ENCODE assay signal across 23 cellular contexts in the genomic region with DNA sequence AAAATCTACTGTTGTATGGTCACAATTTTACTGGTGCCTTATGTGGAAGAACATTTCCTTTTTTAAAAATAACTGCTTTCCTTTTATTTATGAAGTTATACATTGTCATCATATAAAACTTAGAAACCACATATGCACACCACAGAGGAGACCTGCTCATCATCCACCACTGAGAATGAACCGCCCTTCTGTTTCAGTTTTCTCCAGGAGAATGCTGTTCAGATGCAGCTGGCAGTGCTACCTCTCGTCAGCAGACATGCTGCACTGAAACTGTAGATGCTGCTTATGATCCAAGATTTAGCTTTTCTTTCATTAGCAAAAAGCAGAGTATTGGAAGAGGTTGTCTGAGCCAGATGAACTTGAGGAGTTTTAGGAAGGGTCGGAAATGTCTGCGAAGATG.
"Had no signal": no experiment of that assay in that cellular context is flagged by ENCODE, and none has a peak within 500 bp of the region (broad histone marks: within the 10 kb centered on the region; RNA-seq: fewer than 3 reads in every experiment).

No MANE protein-coding gene starts in this region.

- DNase-seq: dermis blood vessel endothelial cell; foreskin keratinocyte; heart left ventricle; hippocampal formation; left colon; left ventricle myocardium superior; mesenchymal stem cell; midbrain; psoas muscle; retina; spleen; stimulated activated CD4-positive, alpha-beta T cell treated with anti-CD3 and anti-CD28 coated beads, Interleukin-15, amount 100 ng/mL, for 24 hours; stimulated activated CD4-positive, alpha-beta T cell treated with anti-CD3 and anti-CD28 coated beads, Interleukin-1b, Interleukin-23, amount 100 ng/mL, for 48 hours; stimulated activated CD4-positive, alpha-beta T cell treated with anti-CD3 and anti-CD28 coated beads, Interleukin-4, amount 100 ng/mL, for 24 hours; testis; upper lobe of right lung had no signal

- H3K27me3 ChIP-seq: foreskin keratinocyte, heart left ventricle, spleen, testis, tibial nerve, upper lobe of right lung, vagina had no signal

- H3K9me3 Mint-ChIP-seq: nephron; stimulated activated memory B cell treated with anti-CD40 and anti-IgM and Interleukin-4, amounts not matched to agents 10 μg/mL and 1 μg/mL and 100 μg/mL, for 72 hours; stimulated activated naive CD8-positive, alpha-beta T cell treated with anti-CD3 and anti-CD28 coated beads, Interleukin-15, Interleukin-2, amounts not matched to agents 100 ng/mL and 50 ng/mL, for 24 hours had no signal

- H3K4me3 ChIP-seq: heart left ventricle, lung, psoas muscle, spleen, testis, tibial nerve, upper lobe of right lung, vagina had no signal

- H3K9me3 ChIP-seq: heart left ventricle, psoas muscle, spleen, testis, tibial nerve, upper lobe of right lung, vagina had no signal

- H3K27ac ChIP-seq: foreskin keratinocyte, heart left ventricle, psoas muscle, testis, tibial nerve, upper lobe of right lung, vagina had no signal

- H3K27me3 Mint-ChIP-seq: stimulated activated memory B cell treated with anti-CD40 and anti-IgM and Interleukin-4, amounts not matched to agents 10 μg/mL and 1 μg/mL and 100 μg/mL, for 72 hours; stimulated activated naive CD8-positive, alpha-beta T cell treated with anti-CD3 and anti-CD28 coated beads, Interleukin-15, Interleukin-2, amounts not matched to agents 100 ng/mL and 50 ng/mL, for 24 hours had no signal

- H3K27ac Mint-ChIP-seq: nephron; stimulated activated memory B cell treated with anti-CD40 and anti-IgM and Interleukin-4, amounts not matched to agents 10 μg/mL and 1 μg/mL and 100 μg/mL, for 72 hours had no signal

- H3K4me1 ChIP-seq: foreskin keratinocyte, heart left ventricle, psoas muscle, spleen, testis, tibial nerve, upper lobe of right lung, vagina had no signal

- H3K4me3 Mint-ChIP-seq: nephron; stimulated activated memory B cell treated with anti-CD40 and anti-IgM and Interleukin-4, amounts not matched to agents 10 μg/mL and 1 μg/mL and 100 μg/mL, for 72 hours; stimulated activated naive CD8-positive, alpha-beta T cell treated with anti-CD3 and anti-CD28 coated beads, Interleukin-15, Interleukin-2, amounts not matched to agents 100 ng/mL and 50 ng/mL, for 24 hours had no signal

- H3K4me1 Mint-ChIP-seq: nephron; stimulated activated memory B cell treated with anti-CD40 and anti-IgM and Interleukin-4, amounts not matched to agents 10 μg/mL and 1 μg/mL and 100 μg/mL, for 72 hours had no signal

- ATAC-seq: foreskin keratinocyte; heart left ventricle; left colon; left ventricle myocardium superior; psoas muscle; sciatic nerve; stimulated activated memory B cell treated with anti-CD40 and anti-IgM and Interleukin-4, amounts not matched to agents 10 μg/mL and 1 μg/mL and 100 μg/mL, for 72 hours had no signal
